ENCODE assay signal across 8 cellular contexts in genomic region chr1:22416555-22417454, GRCh38. TPM values are rescaled to one million over a fixed set of nuclear protein-coding genes. Genes with fewer than 3 reads are reported as not detected.
A peak's percentile ranks its signal among the peaks of the same experiment; 100 is the strongest.
DNase-seq lines count a peak whose midpoint lies in the region; ATAC-seq and TF ChIP-seq lines count a peak whose summit lies in the region.

No MANE protein-coding gene starts in this region.

- peaks cover 6% of the 10 kb centered on the region for H3K36me3 Mint-ChIP-seq in Calu3 (ENCODE audit: insufficient read depth, unreplicated experiment)
- H3K36me3 Mint-ChIP-seq in natural killer cell = no peaks in the 10 kb centered on the region
- H3K36me3 Mint-ChIP-seq in stimulated activated effector memory CD8-positive, alpha-beta T cell treated with anti-CD3 and anti-CD28 coated beads, Interleukin-12 subunit alpha, Interleukin-12 subunit beta, amount 100 ng/mL, for 72 hours = no peaks in the 10 kb centered on the region

- H3K4me3 Mint-ChIP-seq in Calu3 (ENCODE audit: low read depth, unreplicated experiment) = no peak overlapping the region
- no peak overlapping the region for H3K4me3 Mint-ChIP-seq in natural killer cell
- H3K4me3 Mint-ChIP-seq in stimulated activated effector memory CD8-positive, alpha-beta T cell treated with anti-CD3 and anti-CD28 coated beads, Interleukin-12 subunit alpha, Interleukin-12 subunit beta, amount 100 ng/mL, for 72 hours = no peak overlapping the region

- no peak overlapping the region for H3K4me2 ChIP-seq in OCI-LY7 (ENCODE audit: low read length)

- H3K4me1 Mint-ChIP-seq in Calu3 (ENCODE audit: low read depth, unreplicated experiment) = peaks cover 24% of the 10 kb centered on the region
- no peaks in the 10 kb centered on the region for H3K4me1 Mint-ChIP-seq in natural killer cell
- no peaks in the 10 kb centered on the region for H3K4me1 Mint-ChIP-seq in stimulated activated effector memory CD8-positive, alpha-beta T cell treated with anti-CD3 and anti-CD28 coated beads, Interleukin-12 subunit alpha, Interleukin-12 subunit beta, amount 100 ng/mL, for 72 hours

- intact Hi-C loops in Calu3 (cut with micrococcal nuclease; ENCODE audit: unreplicated experiment) (loop anchor here (2.0 to 10.0 kb wide), 2 partner anchors 284 to 312 kb away; no protein-coding TSS in a partner anchor), OCI-LY7 (cut with micrococcal nuclease; ENCODE audit: unreplicated experiment) (loop anchor here (1.0 kb wide), 1 partner anchor 285 kb away; no protein-coding TSS in a partner anchor), esophagus muscularis mucosa (cut with DNase I) (loop anchor here (5.0 kb wide), 1 partner anchor 310 kb away; no protein-coding TSS in a partner anchor), natural killer cell (cut with micrococcal nuclease) (loop anchor here (10.0 kb wide), 1 partner anchor 312 kb away; no protein-coding TSS in a partner anchor)

- no peak overlapping the region for H2AFZ ChIP-seq in OCI-LY7 (ENCODE audit: low read length)

- H3K4me1 ChIP-seq in OCI-LY7 (ENCODE audit: insufficient read depth, low read length, poor library complexity, severe bottlenecking) (peaks cover 17% of the 10 kb centered on the region), esophagus muscularis mucosa (peaks cover 4 to 24% (median 19%) of the 10 kb centered on the region in 4 donors)

- no peak for TF ChIP-seq EP300 in esophagus muscularis mucosa (IDR thresholded peaks at IDR 0.05)

- CTCF ChIA-PET in Calu3 (lab: Charles Lee) = interaction anchor here (0.6 to 1.7 kb wide), 5 partner anchors 273 to 348 kb away, joined by 3 to 8 read pairs (median 5); partner anchors contain the start of gene WNT4
- CTCF ChIA-PET in OCI-LY7 (lab: Charles Lee; ENCODE audit: unreplicated experiment) = interaction anchor here (0.8 kb wide), 1 partner anchor 9 kb away, joined by 3 read pairs; no protein-coding TSS in a partner anchor

- H3K36me3 ChIP-seq in OCI-LY7 (ENCODE audit: insufficient read depth, low read length) = no peaks in the 10 kb centered on the region
- H3K36me3 ChIP-seq in esophagus muscularis mucosa = no peaks in the 10 kb centered on the region

- H3K79me2 ChIP-seq in OCI-LY7 (ENCODE audit: insufficient read depth, low read depth, low read length) = no peaks in the 10 kb centered on the region

- WGBS in esophagus muscularis mucosa = 17% methylated on average over 11 of the region's 13 CpGs

- H3K27ac ChIP-seq in OCI-LY7 (ENCODE audit: low read depth, low read length, poor library complexity, severe bottlenecking) (no peak overlapping the region), esophagus muscularis mucosa (replicated peaks in 1 of 4) (no peak overlapping the region)

- H3K9me3 ChIP-seq in OCI-LY7 (ENCODE audit: low read length) (no peaks in the 10 kb centered on the region), esophagus muscularis mucosa (no peaks in the 10 kb centered on the region)

- BruUV-seq in Calu3 (replicated peaks; lab: Mats Ljungman, UMichigan) (no TSS peak), OCI-LY7 (replicated peaks; lab: Mats Ljungman, UMichigan) (no TSS peak)

- H4K20me1 ChIP-seq in OCI-LY7 (ENCODE audit: insufficient read depth, low read length) = no peaks in the 10 kb centered on the region

- ATAC-seq in natural killer cell (peak; percentile 74 to 86 (median 85)), GM21447 (IDR thresholded peaks at IDR 0.05; ENCODE audit: unreplicated experiment) (no peak)
- peak; percentile 80 for ATAC-seq in stimulated activated effector memory CD8-positive, alpha-beta T cell treated with anti-CD3 and anti-CD28 coated beads, Interleukin-12 subunit alpha, Interleukin-12 subunit beta, amount 100 ng/mL, for 72 hours

- DNase-seq in Calu3 = peak; percentile 81
- DNase-seq in Jurkat, Clone E6-1 (ENCODE audit: low read depth, low spot score) = peak; percentile 44
- DNase-seq in OCI-LY7 (ENCODE audit: low spot score) = peak; percentile 72
- DNase-seq in activated CD8-positive, alpha-beta memory T cell treated with anti-CD3 and anti-CD28 coated beads, Interleukin-2, amount 50 U/mL, for 48 hours = peak; percentile 90
- no peak for DNase-seq in esophagus muscularis mucosa (ENCODE audit: extremely low spot score)
- peak; percentile 53 for DNase-seq in natural killer cell
- peak; percentile 66 to 86 for DNase-seq in stimulated activated effector memory CD8-positive, alpha-beta T cell treated with anti-CD3 and anti-CD28 coated beads, Interleukin-12 subunit alpha, Interleukin-12 subunit beta, amount 100 ng/mL, for 72 hours (ENCODE audit: low spot score in 2 of 2)

- H3K27me3 ChIP-seq in esophagus muscularis mucosa = peaks cover 0 to 49% (median 0%) of the 10 kb centered on the region in 4 donors

- POLR2A ChIA-PET in OCI-LY7 (lab: Charles Lee) = no interaction called here

- H3K27ac Mint-ChIP-seq in Calu3 (ENCODE audit: unreplicated experiment) (no peak overlapping the region), natural killer cell (no peak overlapping the region)
- no peak overlapping the region for H3K27ac Mint-ChIP-seq in stimulated activated effector memory CD8-positive, alpha-beta T cell treated with anti-CD3 and anti-CD28 coated beads, Interleukin-12 subunit alpha, Interleukin-12 subunit beta, amount 100 ng/mL, for 72 hours

- H3K27me3 Mint-ChIP-seq in Calu3 (ENCODE audit: unreplicated experiment) = peaks cover 30% of the 10 kb centered on the region
- peaks cover 28 to 33% of the 10 kb centered on the region in 2 donors for H3K27me3 Mint-ChIP-seq in natural killer cell (ENCODE audit: low read depth in 2 of 2)

- H3K9me2 ChIP-seq in OCI-LY7 (ENCODE audit: insufficient read depth, low read length) = no peaks in the 10 kb centered on the region

- no peak for TF ChIP-seq POLR2A in esophagus muscularis mucosa (IDR thresholded peaks at IDR 0.05; ENCODE audit: low read depth)

- peak; percentile 93 for TF ChIP-seq CTCF in Calu3 (IDR thresholded peaks at IDR 0.05; ENCODE audit: unreplicated experiment)
- peak; percentile 95 for TF ChIP-seq CTCF in OCI-LY7 (conservative IDR thresholded peaks at IDR 0.05; ENCODE audit: low read length)
- peak; percentile 70 to 76 (median 73) for TF ChIP-seq CTCF in esophagus muscularis mucosa (IDR thresholded peaks at IDR 0.05)
- TF ChIP-seq CTCF in natural killer cell (IDR thresholded peaks at IDR 0.05) = peak; percentile 72

- no peak overlapping the region for H3K4me3 ChIP-seq in Jurkat, Clone E6-1 (ENCODE audit: low read length)
- H3K4me3 ChIP-seq in OCI-LY7 (ENCODE audit: low read depth, low read length, poor library complexity, severe bottlenecking) (no peak overlapping the region), esophagus muscularis mucosa (no peak overlapping the region)

- no peaks in the 10 kb centered on the region for H3K9me3 Mint-ChIP-seq in Calu3 (ENCODE audit: low read depth, unreplicated experiment)
- no peaks in the 10 kb centered on the region for H3K9me3 Mint-ChIP-seq in natural killer cell
- H3K9me3 Mint-ChIP-seq in stimulated activated effector memory CD8-positive, alpha-beta T cell treated with anti-CD3 and anti-CD28 coated beads, Interleukin-12 subunit alpha, Interleukin-12 subunit beta, amount 100 ng/mL, for 72 hours = no peaks in the 10 kb centered on the region

RNA-seq across cellular contexts. Expression of gene ZBTB40, which starts 34.8 kb away (rescaled TPM):
- 17.8 and 18.7 TPM in 2 replicates for total RNA-seq in Calu3 (2022)
- 16.2 TPM for polyA plus RNA-seq in Jurkat, Clone E6-1 (2012; ENCODE audit: insufficient read depth, insufficient read length)
- 15.6 and 16.6 TPM in 2 replicates for total RNA-seq in OCI-LY7 (2014; rRNA removed; shearing (Covaris generic))
- 15.6 and 17.3 TPM in 2 replicates for total RNA-seq in OCI-LY7 (2022)
- 10 to 100 TPM; 13.8 to 21.1 (median 18.4) TPM for total RNA-seq in esophagus muscularis mucosa
- total RNA-seq in natural killer cell = 10 to 100 TPM; 32.9 to 37.6 (median 36.7) TPM
